In genomic region chr2:95329891-95330822, GRCh38 we compare ENCODE assay signal across 19 cellular contexts. TPM values are rescaled to one million over a fixed set of nuclear protein-coding genes. Genes with fewer than 3 reads are reported as not detected.
DNase-seq lines count a peak whose midpoint lies in the region; ATAC-seq and TF ChIP-seq lines count a peak whose summit lies in the region.
"Had no signal": no experiment of that assay in that cellular context is flagged by ENCODE, and none has a peak within 500 bp of the region (broad histone marks: within the 10 kb centered on the region; RNA-seq: fewer than 3 reads in every experiment).

No MANE protein-coding gene starts in this region.

- dilution Hi-C loops in mammary epithelial cell (cut with HindIII; ENCODE audit: low sequenced_read_pairs), result no loop called here

- no peaks in the 10 kb centered on the region for H3K79me2 ChIP-seq in mammary epithelial cell (ENCODE audit: insufficient read depth, low read length)

- H3K9ac ChIP-seq in mammary epithelial cell (ENCODE audit: insufficient read depth, low read length), result no peak overlapping the region

- H3K4me1 Mint-ChIP-seq in MCF 10A (ENCODE audit: insufficient read depth, unreplicated experiment) (peaks cover 32% of the 10 kb centered on the region), type B pancreatic cell (ENCODE audit: unreplicated experiment) (peaks cover 15% of the 10 kb centered on the region), natural killer cell (no peaks in the 10 kb centered on the region)

- no peak overlapping the region for H2AFZ ChIP-seq in mammary epithelial cell (ENCODE audit: low read depth, low read length)

- DNase-seq in MCF 10A (ENCODE audit: unreplicated experiment) (peak; percentile 43), mammary epithelial cell (no peak), islet precursor cell (peak; percentile 61), type B pancreatic cell (ENCODE audit: extremely low spot score, unreplicated experiment) (no peak), natural killer cell (no peak)
- no peak for DNase-seq in stimulated activated naive CD4-positive, alpha-beta T cell (lab: John Stamatoyannopoulos, UW)
- DNase-seq: activated CD8-positive, alpha-beta T cell treated with anti-CD3 and anti-CD28 coated beads, Interleukin-2, amount 10 ng/mL, durations not matched to agents 7 days and 5 days; activated effector memory CD4-positive, alpha-beta T cell treated with Interleukin-2 at 50 U/mL for 16 hours; effector CD4-positive, alpha-beta T cell; foreskin melanocyte; KBM-7; NCI-H1694; NCI-H526; small intestine had no signal

- ATAC-seq in natural killer cell, result no peak
- ATAC-seq in HG02938 (IDR thresholded peaks at IDR 0.05; ENCODE audit: unreplicated experiment), result no peak
- ATAC-seq: activated CD8-positive, alpha-beta T cell treated with anti-CD3 and anti-CD28 coated beads, Interleukin-2, amount 10 ng/mL, durations not matched to agents 7 days and 5 days had no signal

- no peak overlapping the region for H3K4me2 ChIP-seq in mammary epithelial cell (ENCODE audit: insufficient read depth, low read depth, low read length)
- H3K4me2 ChIP-seq: A549 had no signal

- WGBS in mammary epithelial cell (ENCODE audit: low coverage, missing lambda C conversion rate), result 81% methylated on average over 16 of the region's 23 CpGs

- H3K36me3 Mint-ChIP-seq in MCF 10A (ENCODE audit: insufficient read depth, unreplicated experiment) (no peaks in the 10 kb centered on the region), type B pancreatic cell (no peaks in the 10 kb centered on the region), natural killer cell (no peaks in the 10 kb centered on the region)

- no peaks in the 10 kb centered on the region for H4K20me1 ChIP-seq in mammary epithelial cell (ENCODE audit: insufficient read depth, low read length)

- H3K4me3 ChIP-seq in mammary epithelial cell (replicated peaks in 1 of 3; ENCODE audit: insufficient read depth in 1 of 3, low read depth in 2 of 3, low read length in 3 of 3), result no peak overlapping the region
- H3K4me3 ChIP-seq: A549, ascending aorta had no signal

- in situ Hi-C loops in mammary epithelial cell (cut with MboI; ENCODE audit: low sequenced_read_pairs in 2 of 2), result no loop called here

- no peak for TF ChIP-seq CTCF in MCF 10A (IDR thresholded peaks at IDR 0.05; ENCODE audit: unreplicated experiment)
- no peak for TF ChIP-seq CTCF in mammary epithelial cell (conservative IDR thresholded peaks at IDR 0.05 in 1 of 2, IDR thresholded peaks at IDR 0.05 in 1 of 2; ENCODE audit: extremely low read depth in 1 of 2, insufficient read depth in 1 of 2, low read depth in 1 of 2, low read length in 2 of 2)
- TF ChIP-seq CTCF in VCaP (conservative IDR thresholded peaks at IDR 0.05), result peak; percentile 56
- no peak for TF ChIP-seq CTCF in type B pancreatic cell (conservative IDR thresholded peaks at IDR 0.05)
- TF ChIP-seq CTCF in natural killer cell (IDR thresholded peaks at IDR 0.05), result no peak

- CTCF ChIA-PET in MCF 10A (lab: Yijun Ruan, JAX) (interaction anchor here (0.6 to 4.3 kb wide), 9 partner anchors 9 to 399 kb away, joined by 3 to 40 read pairs (median 6); no protein-coding TSS in a partner anchor), mammary epithelial cell (lab: Charles Lee; ENCODE audit: low non-redundant PET) (no interaction called here)

- POLR2A ChIA-PET in MCF 10A (lab: Yijun Ruan, JAX), result interaction anchor here (0.6 to 1.7 kb wide), 4 partner anchors 10 to 1313 kb away, joined by 3 to 9 read pairs (median 3); partner anchors contain the start of gene FER1L5

- BruUV-seq in MCF 10A (replicated peaks; lab: Mats Ljungman, UMichigan), result no TSS peak
- BruUV-seq in mammary epithelial cell (replicated peaks; lab: Mats Ljungman, UMichigan), result no TSS peak

- H3K27me3 ChIP-seq in mammary epithelial cell (ENCODE audit: insufficient read depth, low read length), result no peaks in the 10 kb centered on the region
- H3K27me3 ChIP-seq: ascending aorta, neutrophil had no signal

- H3K27ac Mint-ChIP-seq in MCF 10A (ENCODE audit: low read depth, unreplicated experiment) (peak overlapping the region; percentile 59), type B pancreatic cell (peak overlapping the region; percentile 49), natural killer cell (no peak overlapping the region)
- H3K27ac Mint-ChIP-seq: activated CD8-positive, alpha-beta T cell treated with anti-CD3 and anti-CD28 coated beads, Interleukin-2, amount 10 ng/mL, durations not matched to agents 7 days and 5 days had no signal

- H3K4me3 Mint-ChIP-seq in MCF 10A (ENCODE audit: unreplicated experiment) (no peak overlapping the region), type B pancreatic cell (no peak overlapping the region), natural killer cell (no peak overlapping the region)
- H3K4me3 Mint-ChIP-seq: activated CD8-positive, alpha-beta T cell treated with anti-CD3 and anti-CD28 coated beads, Interleukin-2, amount 10 ng/mL, durations not matched to agents 7 days and 5 days had no signal

- H3K9me3 Mint-ChIP-seq in MCF 10A (ENCODE audit: unreplicated experiment) (no peaks in the 10 kb centered on the region), type B pancreatic cell (peaks cover 6% of the 10 kb centered on the region), natural killer cell (no peaks in the 10 kb centered on the region)

- H3K27me3 Mint-ChIP-seq in MCF 10A (ENCODE audit: insufficient read depth, unreplicated experiment) (no peaks in the 10 kb centered on the region), type B pancreatic cell (peaks cover 5% of the 10 kb centered on the region), natural killer cell (ENCODE audit: low read depth in 2 of 2) (peaks cover 0 to 2% of the 10 kb centered on the region in 2 donors)

- H3K4me1 ChIP-seq in mammary epithelial cell (ENCODE audit: insufficient read depth, low read length), result peaks cover 35% of the 10 kb centered on the region
- H3K4me1 ChIP-seq: A549, ascending aorta had no signal

- peaks cover 7% of the 10 kb centered on the region for H3K9me3 ChIP-seq in mammary epithelial cell (replicated peaks; ENCODE audit: insufficient read depth, low read length)
- H3K9me3 ChIP-seq: ascending aorta, neutrophil had no signal

- no peak overlapping the region for H3K27ac ChIP-seq in mammary epithelial cell (ENCODE audit: insufficient read depth, low read depth, low read length)
- peak overlapping the region; percentile 56 for H3K27ac ChIP-seq in VCaP
- H3K27ac ChIP-seq: A549, ascending aorta, neutrophil had no signal

- no peaks in the 10 kb centered on the region for H3K36me3 ChIP-seq in mammary epithelial cell (ENCODE audit: insufficient read depth, low read length)
- H3K36me3 ChIP-seq: ascending aorta, neutrophil had no signal

- intact Hi-C loops in MCF 10A (cut with micrococcal nuclease) (no loop called here), mammary epithelial cell (cut with micrococcal nuclease) (no loop called here), natural killer cell (cut with micrococcal nuclease) (no loop called here)

RNA-seq across cellular contexts. Expression of gene KCNIP3, which starts 33.0 kb away (rescaled TPM):
- total RNA-seq in MCF 10A (2022) (9.5 and 15.6 TPM in 2 replicates), mammary epithelial cell (10 to 100 TPM in 1 of 2 donors, 1 to 10 TPM in 1; 4.8 to 14.8 TPM), type B pancreatic cell (ENCODE audit: low replicate concordance) (5.1 and 5.3 TPM in 2 replicates), natural killer cell (1 to 10 TPM in 1 of 3 donors, under 1 TPM in 1, not detected in 1; 0.52 to 1.4 TPM)
- polyA plus RNA-seq in mammary epithelial cell, result 5.4 TPM
- 3.7 TPM for polyA minus RNA-seq in mammary epithelial cell
- total RNA-seq: activated CD8-positive, alpha-beta T cell treated with anti-CD3 and anti-CD28 coated beads, Interleukin-2, amount 10 ng/mL, durations not matched to agents 7 days and 5 days had no signal

RNA-seq across cellular contexts. Expression of gene PROM2, which starts 55.9 kb away (rescaled TPM):
- 2.6 and 2.8 TPM in 2 replicates for total RNA-seq in MCF 10A (2022)
- 10 to 100 TPM; 27.3 to 73.5 TPM for total RNA-seq in mammary epithelial cell
- 48.8 TPM for polyA plus RNA-seq in mammary epithelial cell
- polyA minus RNA-seq in mammary epithelial cell, result 88.2 TPM
- total RNA-seq in type B pancreatic cell (ENCODE audit: low replicate concordance), result 18.5 and 31.5 TPM in 2 replicates
- 1 to 10 TPM in 1 of 3 donors, under 1 TPM in 2; 0.64 to 1.1 (median 0.70) TPM for total RNA-seq in natural killer cell
- total RNA-seq: ascending aorta had no signal

Comparison
In these comparisons a context has a peak if more than half of its experiments do, and no peak if none do; other contexts are left out.
1. DNase-seq: peak in MCF 10A (single experiment) and islet precursor cell (single experiment); none in mammary epithelial cell (single experiment), type B pancreatic cell (single experiment), natural killer cell (single experiment) and stimulated activated naive CD4-positive, alpha-beta T cell (0 of 6).
2. H3K27ac Mint-ChIP-seq: peak in MCF 10A (single experiment) and type B pancreatic cell (single experiment); none in natural killer cell (0 of 2).